In genomic region chr1:25821630-25822091, GRCh38 we compare ENCODE assay signal across 8 cellular contexts. TPM values are rescaled to one million over a fixed set of nuclear protein-coding genes. Genes with fewer than 3 reads are reported as not detected.
DNase-seq lines count a peak whose midpoint lies in the region; ATAC-seq and TF ChIP-seq lines count a peak whose summit lies in the region.

No MANE protein-coding gene starts in this region.

- H3K4me3 ChIP-seq in NB4 (ENCODE audit: low read depth, low read length) = peak overlapping the region; percentile 78
- peak overlapping the region; percentile 92 for H3K4me3 ChIP-seq in choroid plexus epithelial cell (ENCODE audit: low read depth, low read length)

- peaks cover 50% of the 10 kb centered on the region for H3K4me1 Mint-ChIP-seq in CD4-positive, alpha-beta T cell (ENCODE audit: low read depth)
- H3K4me1 Mint-ChIP-seq in naive thymus-derived CD8-positive, alpha-beta T cell = peaks cover 23 to 47% (median 40%) of the 10 kb centered on the region in 4 donors

- H3K4me3 Mint-ChIP-seq in CD4-positive, alpha-beta T cell = peak overlapping the region; percentile 94
- H3K4me3 Mint-ChIP-seq in naive thymus-derived CD8-positive, alpha-beta T cell = peak overlapping the region; percentile 90 to 96 (median 93)

- no peaks in the 10 kb centered on the region for H3K9me3 Mint-ChIP-seq in CD4-positive, alpha-beta T cell
- no peaks in the 10 kb centered on the region for H3K9me3 Mint-ChIP-seq in naive thymus-derived CD8-positive, alpha-beta T cell

- CTCF ChIA-PET in CD4-positive, alpha-beta T cell (lab: Charles Lee) = interaction anchor here (0.7 to 1.2 kb wide), 2 partner anchors 16 to 176 kb away, joined by 3 read pairs; partner anchors contain the start of gene PAFAH2

- no peak for TF ChIP-seq CTCF in CD4-positive, alpha-beta T cell (IDR thresholded peaks at IDR 0.05)
- TF ChIP-seq CTCF in NB4 (IDR thresholded peaks at IDR 0.05; ENCODE audit: low read depth, low read length) (no peak), choroid plexus epithelial cell (conservative IDR thresholded peaks at IDR 0.05; ENCODE audit: low read depth, low read length) (no peak)

- POLR2A ChIA-PET in CD4-positive, alpha-beta T cell (lab: Charles Lee) = interaction anchor here (2.4 to 3.7 kb wide), 2 partner anchors 9 to 54 kb away, joined by 22 to 43 read pairs; partner anchors contain the start of gene PAQR7
- POLR2A ChIA-PET in naive thymus-derived CD8-positive, alpha-beta T cell (lab: Charles Lee) = interaction anchor here (0.9 to 2.1 kb wide), 3 partner anchors 9 to 203 kb away, joined by 3 to 7 read pairs (median 7); partner anchors contain the start of gene SELENON

- no peaks in the 10 kb centered on the region for H3K9me3 ChIP-seq in CD4-positive, alpha-beta T cell (ENCODE audit: control insufficient read depth, low read length)

- no peak for ATAC-seq in CD4-positive, alpha-beta T cell (ENCODE audit: poor library complexity)
- ATAC-seq in naive thymus-derived CD8-positive, alpha-beta T cell = no peak

- peak overlapping the region; percentile 97 for H3K27ac Mint-ChIP-seq in CD4-positive, alpha-beta T cell
- peak overlapping the region; percentile 93 to 99 (median 96) for H3K27ac Mint-ChIP-seq in naive thymus-derived CD8-positive, alpha-beta T cell

- H3K27me3 Mint-ChIP-seq in CD4-positive, alpha-beta T cell = no peaks in the 10 kb centered on the region
- H3K27me3 Mint-ChIP-seq in naive thymus-derived CD8-positive, alpha-beta T cell = no peaks in the 10 kb centered on the region

- intact Hi-C loops in CD4-positive, alpha-beta T cell (cut with DNase I, micrococcal nuclease) = loop anchor here in 1 of 2 experiments (2.0 to 5.0 kb wide), 4 partner anchors 37 to 394 kb away; partner anchors contain the start of genes AUNIP and PAQR7

- peak overlapping the region; percentile 88 for H3K27ac ChIP-seq in CD4-positive, alpha-beta T cell (ENCODE audit: low read depth, low read length)
- no peak overlapping the region for H3K27ac ChIP-seq in caudate nucleus (ENCODE audit: low read depth, low read length)

- no peaks in the 10 kb centered on the region for H3K27me3 ChIP-seq in CD4-positive, alpha-beta T cell (ENCODE audit: control insufficient read depth, insufficient read depth, low read length)

- DNase-seq in CD4-positive, alpha-beta T cell = no peak
- DNase-seq in NB4 (ENCODE audit: low read depth) (no peak), choroid plexus epithelial cell (ENCODE audit: low read depth) (peak; percentile 51), amygdala (lab: John Stamatoyannopoulos, UW) (no peak), caudate nucleus (lab: John Stamatoyannopoulos, UW) (no peak), activated gamma-delta T cell (lab: John Stamatoyannopoulos, UW) (no peak), NCI-H146 treated with DMSO at 0.1 percent for 48 hours (lab: John Stamatoyannopoulos, UW; ENCODE audit: unreplicated experiment) (no peak)
- DNase-seq in naive thymus-derived CD8-positive, alpha-beta T cell = no peak

- peaks cover 34% of the 10 kb centered on the region for H3K36me3 Mint-ChIP-seq in CD4-positive, alpha-beta T cell (ENCODE audit: low read depth)
- peaks cover 0 to 7% (median 2%) of the 10 kb centered on the region in 3 donors for H3K36me3 Mint-ChIP-seq in naive thymus-derived CD8-positive, alpha-beta T cell

- no peak for TF ChIP-seq POLR2A in NB4 (IDR thresholded peaks at IDR 0.05; ENCODE audit: extremely low read depth, insufficient read length)

RNA-seq across cellular contexts. Expression of gene MTFR1L, which starts 1.9 kb away (rescaled TPM):
- total RNA-seq in CD4-positive, alpha-beta T cell = 10 to 100 TPM; 25.5 to 28.0 TPM
- 10 to 100 TPM; 50.0 to 56.4 TPM for total RNA-seq in naive thymus-derived CD8-positive, alpha-beta T cell
- polyA plus RNA-seq in naive thymus-derived CD8-positive, alpha-beta T cell = 10 to 100 TPM; 34.3 to 42.6 (median 40.9) TPM

RNA-seq across cellular contexts. Expression of gene SELENON, which starts 21.7 kb away (rescaled TPM):
- 10 to 100 TPM; 25.3 to 25.7 TPM for total RNA-seq in CD4-positive, alpha-beta T cell
- 10 to 100 TPM; 19.2 to 20.4 TPM for total RNA-seq in naive thymus-derived CD8-positive, alpha-beta T cell
- polyA plus RNA-seq in naive thymus-derived CD8-positive, alpha-beta T cell = 1 to 10 TPM; 2.6 to 7.0 (median 2.7) TPM

RNA-seq across cellular contexts. Expression of gene AUNIP, which starts 37.6 kb away (rescaled TPM):
- not detected for total RNA-seq in CD4-positive, alpha-beta T cell
- total RNA-seq in naive thymus-derived CD8-positive, alpha-beta T cell = not detected
- polyA plus RNA-seq in naive thymus-derived CD8-positive, alpha-beta T cell = not detected

RNA-seq across cellular contexts. Expression of gene PAQR7, which starts 53.8 kb away (rescaled TPM):
- 1 to 10 TPM; 1.1 to 1.5 TPM for total RNA-seq in CD4-positive, alpha-beta T cell
- 1 to 10 TPM; 6.3 to 6.5 TPM for total RNA-seq in naive thymus-derived CD8-positive, alpha-beta T cell
- under 1 TPM; 0.08 to 0.32 (median 0.30) TPM for polyA plus RNA-seq in naive thymus-derived CD8-positive, alpha-beta T cell
